ENCODE assay signal across 8 cellular contexts in genomic region chr1:13730751-13731482, GRCh38. TPM values are rescaled to one million over a fixed set of nuclear protein-coding genes. Genes with fewer than 3 reads are reported as not detected.
DNase-seq lines count a peak whose midpoint lies in the region; ATAC-seq and TF ChIP-seq lines count a peak whose summit lies in the region.

No MANE protein-coding gene starts in this region.

- no peak for TF ChIP-seq EP300 in upper lobe of left lung (IDR thresholded peaks at IDR 0.05)

- H3K36me3 Mint-ChIP-seq in T-helper 17 cell (ENCODE audit: low read depth) = peaks cover 2% of the 10 kb centered on the region

- H3K4me3 ChIP-seq in ascending aorta (no peak overlapping the region), neutrophil (ENCODE audit: low read depth in 1 of 2, low read length in 1 of 2) (peak overlapping the region; percentile 49 to 62), upper lobe of left lung (peak overlapping the region in 2 of 4 donors; percentile 21 to 26)

- H3K9me3 ChIP-seq in T-helper 17 cell (ENCODE audit: control insufficient read depth, low read length, poor library complexity, severe bottlenecking) (no peaks in the 10 kb centered on the region), ascending aorta (no peaks in the 10 kb centered on the region), neutrophil (no peaks in the 10 kb centered on the region), upper lobe of left lung (no peaks in the 10 kb centered on the region)

- DNase-seq in T-helper 17 cell = peak; percentile 59 to 75 (median 69)
- peak; percentile 25 to 67 for DNase-seq in ascending aorta (ENCODE audit: low spot score in 2 of 2)
- peak in 1 of 2 donors; percentile 73 for DNase-seq in upper lobe of left lung
- DNase-seq in OCI-M1 (lab: John Stamatoyannopoulos, UW) = no peak
- no peak for DNase-seq in AG08395 (ENCODE audit: low spot score)

- ATAC-seq in GM19035 (IDR thresholded peaks at IDR 0.05; ENCODE audit: unreplicated experiment) (peak; percentile 91), HG03064 (IDR thresholded peaks at IDR 0.05; ENCODE audit: low read depth, unreplicated experiment) (peak; percentile 89), T-helper 17 cell (peak; percentile 93), upper lobe of left lung (ENCODE audit: low FRiP score in 2 of 2) (peak in 1 of 2 donors; percentile 73)

- peak overlapping the region; percentile 98 for H3K27ac Mint-ChIP-seq in T-helper 17 cell

- peak in 1 of 4 donors; percentile 62 for TF ChIP-seq POLR2A in upper lobe of left lung (IDR thresholded peaks at IDR 0.05)

- intact Hi-C loops in ascending aorta (cut with DNase I) = no loop called here

- TF ChIP-seq CTCF in ascending aorta (IDR thresholded peaks at IDR 0.05) (no peak), neutrophil (IDR thresholded peaks at IDR 0.05) (peak; percentile 20), upper lobe of left lung (IDR thresholded peaks at IDR 0.05) (no peak)

- H3K4me1 ChIP-seq in ascending aorta = peaks cover 0 to 14% of the 10 kb centered on the region in 2 donors
- peaks cover 76 to 80% of the 10 kb centered on the region in 2 experiments for H3K4me1 ChIP-seq in neutrophil (ENCODE audit: control insufficient read depth in 1 of 2, insufficient read depth in 1 of 2, low read depth in 1 of 2, low read length in 1 of 2)
- H3K4me1 ChIP-seq in upper lobe of left lung = peaks cover 0 to 10% (median 6%) of the 10 kb centered on the region in 4 donors

- H3K36me3 ChIP-seq in ascending aorta = no peaks in the 10 kb centered on the region
- H3K36me3 ChIP-seq in neutrophil = no peaks in the 10 kb centered on the region
- no peaks in the 10 kb centered on the region for H3K36me3 ChIP-seq in upper lobe of left lung

- no peaks in the 10 kb centered on the region for H3K27me3 Mint-ChIP-seq in T-helper 17 cell

- H3K4me1 Mint-ChIP-seq in T-helper 17 cell = peaks cover 59% of the 10 kb centered on the region

- H3K4me3 Mint-ChIP-seq in T-helper 17 cell = peak overlapping the region; percentile 85

- H3K27ac ChIP-seq in ascending aorta (no peak overlapping the region), neutrophil (peak overlapping the region; percentile 82), upper lobe of left lung (peak overlapping the region; percentile 31 to 66 (median 46))

- H3K27me3 ChIP-seq in ascending aorta (no peaks in the 10 kb centered on the region), neutrophil (no peaks in the 10 kb centered on the region), upper lobe of left lung (no peaks in the 10 kb centered on the region)

- 32 to 57% methylated on average over 12 of the region's 12 CpGs for WGBS in upper lobe of left lung, 2 donors

RNA-seq across cellular contexts. Expression of gene PRDM2, which starts 30.9 kb away (rescaled TPM):
- 100 to 1,000 TPM; 173 to 181 TPM for total RNA-seq in T-helper 17 cell
- 27.2 TPM for total RNA-seq in ascending aorta
- total RNA-seq in upper lobe of left lung = 10 to 100 TPM; 35.0 to 70.2 (median 40.9) TPM

Comparison
In these comparisons a context has a peak if more than half of its experiments do, and no peak if none do; other contexts are left out.
1. DNase-seq: peak in T-helper 17 cell (3 of 3) and ascending aorta (2 of 2); none in OCI-M1 (single experiment) and AG08395 (single experiment).
2. H3K27ac ChIP-seq: peak in neutrophil (single experiment) and upper lobe of left lung (4 of 4); none in ascending aorta (0 of 2).
3. H3K4me3 ChIP-seq: peak in neutrophil (2 of 2); none in ascending aorta (0 of 2).